ENCODE assay signal across 10 cellular contexts in genomic region chr16:18969855-18970240, GRCh38. TPM values are rescaled to one million over a fixed set of nuclear protein-coding genes. Genes with fewer than 3 reads are reported as not detected.
"Had no signal": no experiment of that assay in that cellular context is flagged by ENCODE, and none has a peak within 500 bp of the region (broad histone marks: within the 10 kb centered on the region; RNA-seq: fewer than 3 reads in every experiment).

No MANE protein-coding gene starts in this region.

- H3K27ac ChIP-seq: epithelial cell of prostate, esophagus muscularis mucosa, heart right ventricle, ovary, right atrium auricular region had no signal

- H3K9me3 Mint-ChIP-seq: effector memory CD8-positive, alpha-beta T cell; naive thymus-derived CD8-positive, alpha-beta T cell; neural crest cell had no signal

- H3K4me3 ChIP-seq: mucosa of descending colon, ovary had no signal

- H3K27ac Mint-ChIP-seq: effector memory CD8-positive, alpha-beta T cell; naive thymus-derived CD8-positive, alpha-beta T cell had no signal

- H3K36me3 Mint-ChIP-seq: naive thymus-derived CD8-positive, alpha-beta T cell had no signal

- H3K4me1 ChIP-seq: right atrium auricular region had no signal

- H3K36me3 ChIP-seq: esophagus muscularis mucosa, gastrocnemius medialis, heart right ventricle, ovary, right atrium auricular region had no signal

- H3K27me3 ChIP-seq: gastrocnemius medialis, ovary, right atrium auricular region had no signal

- H3K9me3 ChIP-seq: esophagus muscularis mucosa, gastrocnemius medialis, heart right ventricle, mucosa of descending colon, ovary, right atrium auricular region had no signal

RNA-seq across cellular contexts. Expression of gene TMC7, which starts 13.9 kb away (rescaled TPM):
- total RNA-seq: naive thymus-derived CD8-positive, alpha-beta T cell had no signal
